10 cellular contexts compared by ENCODE assay signal in the genomic region with DNA sequence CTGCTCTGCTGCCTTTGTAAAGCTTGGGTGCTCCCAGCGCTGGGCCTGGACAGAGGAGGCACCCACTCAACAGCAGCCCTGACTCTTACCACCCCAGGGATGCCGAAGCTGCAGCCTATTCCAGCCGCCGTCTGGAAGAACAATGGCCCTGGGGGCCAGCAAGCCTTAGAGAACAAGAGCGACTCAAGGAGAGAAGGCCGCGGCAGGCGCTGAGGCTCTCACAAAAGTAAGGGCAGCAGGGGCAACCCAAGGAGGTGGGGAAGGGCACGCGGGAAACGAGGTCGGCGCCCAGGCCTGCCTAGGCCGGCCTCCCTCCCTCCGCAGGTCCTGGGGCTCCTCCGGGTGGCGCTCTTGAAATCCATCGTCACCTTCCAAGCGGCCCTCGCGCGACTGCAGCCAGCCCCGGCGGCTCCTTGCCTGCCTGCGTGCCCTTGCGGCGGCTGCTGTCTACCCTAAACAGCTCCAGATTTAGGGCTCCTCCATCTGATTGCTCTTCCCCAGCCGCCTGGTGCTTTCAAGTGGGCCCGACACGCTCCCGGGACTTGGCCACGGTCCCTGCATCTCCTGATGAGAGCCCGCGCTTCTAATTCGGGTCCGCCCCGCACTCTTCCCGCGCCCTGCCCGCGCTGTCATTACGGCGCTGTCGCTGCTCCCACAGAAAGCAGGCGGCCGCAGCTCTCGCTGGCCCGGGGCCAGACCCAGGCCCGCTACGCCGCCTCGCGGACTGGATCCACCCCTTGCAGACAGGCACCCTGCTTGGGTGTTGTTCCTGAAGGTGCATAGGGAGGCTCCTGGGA.
DNase-seq lines count a peak whose midpoint lies in the region; ATAC-seq and TF ChIP-seq lines count a peak whose summit lies in the region.
"Had no signal": no experiment of that assay in that cellular context is flagged by ENCODE, and none has a peak within 500 bp of the region (broad histone marks: within the 10 kb centered on the region; RNA-seq: fewer than 3 reads in every experiment).

No MANE protein-coding gene starts in this region.

- peaks cover 13 to 37% (median 23%) of the 10 kb centered on the region in 4 donors for H3K4me1 ChIP-seq in transverse colon
- H3K4me1 ChIP-seq: A549 had no signal

- no peak for TF ChIP-seq POLR2A in transverse colon (IDR thresholded peaks at IDR 0.05)

- H3K36me3 Mint-ChIP-seq in endothelial cell (ENCODE audit: low read depth, unreplicated experiment) (peaks cover 7% of the 10 kb centered on the region), natural killer cell (peaks cover 12% of the 10 kb centered on the region)

- no peaks in the 10 kb centered on the region for H3K9me3 ChIP-seq in transverse colon
- H3K9me3 ChIP-seq: A549 had no signal

- H3K27me3 ChIP-seq in transverse colon: no peaks in the 10 kb centered on the region

- H3K27ac Mint-ChIP-seq in endothelial cell (ENCODE audit: unreplicated experiment) (no peak overlapping the region), natural killer cell (no peak overlapping the region)
- H3K27ac Mint-ChIP-seq: activated naive CD8-positive, alpha-beta T cell treated with anti-CD3 and anti-CD28 coated beads for 36 hours had no signal

- TF ChIP-seq CTCF in endothelial cell (IDR thresholded peaks at IDR 0.05; ENCODE audit: unreplicated experiment) (no peak), transverse colon (IDR thresholded peaks at IDR 0.05) (peak in 4 of 5 experiments; percentile 18 to 40 (median 26)), natural killer cell (IDR thresholded peaks at IDR 0.05) (no peak)

- in situ Hi-C loops in transverse colon (cut with MboI; ENCODE audit: low pct_ligation_motif_present in 1 of 4, low pct_unique_long_range_greater_than_20kb in 1 of 4, low sequenced_read_pairs in 3 of 4): loop anchor here in 1 of 4 donors (25.0 kb wide), 1 partner anchor 224 kb away; no protein-coding TSS in a partner anchor

- H3K27ac ChIP-seq in transverse colon: peak overlapping the region; percentile 24 to 70 (median 52)
- H3K27ac ChIP-seq: A549 had no signal

- H3K4me1 Mint-ChIP-seq in endothelial cell (ENCODE audit: unreplicated experiment) (peaks cover 35% of the 10 kb centered on the region), natural killer cell (peaks cover 12 to 13% of the 10 kb centered on the region in 2 donors)

- H3K4me3 ChIP-seq in transverse colon: peak overlapping the region; percentile 12 to 39 (median 23)
- H3K4me3 ChIP-seq: A549 had no signal

- ATAC-seq in HG02938 (IDR thresholded peaks at IDR 0.05; ENCODE audit: unreplicated experiment) (no peak), natural killer cell (no peak)
- ATAC-seq: A549 had no signal

- 61% methylated on average over 43 of the region's 53 CpGs; no CpG with 5 or more reads in 1 of the 2 donors for WGBS in transverse colon (ENCODE audit: low coverage in 1 of 2), 2 donors

- peak; percentile 26 for DNase-seq in NCI-H2029 (lab: John Stamatoyannopoulos, UW)
- no peak for DNase-seq in NCI-H2029 treated with DMSO at 0.1 percent for 48 hours (lab: John Stamatoyannopoulos, UW)
- peak; percentile 49 for DNase-seq in endothelial cell (ENCODE audit: low spot score)
- peak; percentile 59 for DNase-seq in medulla oblongata (ENCODE audit: extremely low spot score)
- peak; percentile 69 for DNase-seq in transverse colon
- no peak for DNase-seq in natural killer cell
- no peak for DNase-seq in NCI-H2107 treated with DMSO at 0.1 percent for 48 hours (lab: John Stamatoyannopoulos, UW; ENCODE audit: unreplicated experiment)
- DNase-seq: activated naive CD8-positive, alpha-beta T cell treated with anti-CD3 and anti-CD28 coated beads for 36 hours had no signal

- H3K9me3 Mint-ChIP-seq in endothelial cell (ENCODE audit: unreplicated experiment) (no peaks in the 10 kb centered on the region), natural killer cell (peaks cover 0 to 5% of the 10 kb centered on the region in 2 donors)
- H3K9me3 Mint-ChIP-seq: activated naive CD8-positive, alpha-beta T cell treated with anti-CD3 and anti-CD28 coated beads for 36 hours had no signal

- no peak for TF ChIP-seq EP300 in transverse colon (IDR thresholded peaks at IDR 0.05; ENCODE audit: low read depth)

- H3K4me3 Mint-ChIP-seq in endothelial cell (ENCODE audit: unreplicated experiment) (no peak overlapping the region), natural killer cell (no peak overlapping the region)
- H3K4me3 Mint-ChIP-seq: activated naive CD8-positive, alpha-beta T cell treated with anti-CD3 and anti-CD28 coated beads for 36 hours had no signal

- peaks cover 4% of the 10 kb centered on the region for H3K27me3 Mint-ChIP-seq in endothelial cell (ENCODE audit: unreplicated experiment)
- H3K27me3 Mint-ChIP-seq in natural killer cell (ENCODE audit: low read depth in 2 of 2): no peaks in the 10 kb centered on the region
- H3K27me3 Mint-ChIP-seq: activated naive CD8-positive, alpha-beta T cell treated with anti-CD3 and anti-CD28 coated beads for 36 hours had no signal

- intact Hi-C loops in transverse colon (cut with DNase I; ENCODE audit: low total_unique reads): no loop called here
- intact Hi-C loops in natural killer cell (cut with micrococcal nuclease): no loop called here

- H3K36me3 ChIP-seq in transverse colon: no peaks in the 10 kb centered on the region

Comparison
In these comparisons a context has a peak if more than half of its experiments do, and no peak if none do; other contexts are left out.
1. DNase-seq: peak in NCI-H2029 (single experiment), endothelial cell (single experiment), medulla oblongata (single experiment) and transverse colon (single experiment); none in NCI-H2029 treated with DMSO at 0.1 percent for 48 hours (single experiment), natural killer cell (single experiment) and NCI-H2107 treated with DMSO at 0.1 percent for 48 hours (single experiment).
2. CTCF ChIP-seq: peak in transverse colon (4 of 5); none in endothelial cell (single experiment) and natural killer cell (single experiment).